8 cellular contexts compared by ENCODE assay signal in the genomic region with DNA sequence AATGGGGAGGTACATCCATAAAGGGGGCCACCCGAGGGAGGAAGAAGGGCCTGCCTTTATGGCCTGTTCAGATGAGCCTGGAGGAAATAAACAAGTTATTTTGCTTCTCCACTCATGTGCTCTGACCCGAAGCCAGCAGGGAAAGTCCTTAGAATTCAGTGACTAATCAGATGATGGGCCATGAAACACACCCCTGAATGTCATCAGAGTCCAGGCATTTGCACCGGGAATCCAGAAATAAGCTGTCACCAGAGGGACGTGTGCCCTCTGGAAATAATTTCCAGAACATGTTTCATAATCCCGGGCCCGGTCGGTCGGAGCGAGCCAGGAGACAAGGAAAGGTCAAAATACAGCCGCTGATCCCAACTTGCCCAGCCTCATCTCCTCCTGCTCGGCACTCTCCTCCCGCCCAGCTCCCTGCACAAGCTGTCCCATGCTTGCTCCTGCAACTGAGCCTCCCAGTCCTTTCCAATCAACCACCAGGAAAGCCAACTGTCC.
DNase-seq lines count a peak whose midpoint lies in the region; ATAC-seq, FAIRE-seq and TF ChIP-seq lines count a peak whose summit lies in the region.
"Had no signal": no experiment of that assay in that cellular context is flagged by ENCODE, and none has a peak within 500 bp of the region (broad histone marks: within the 10 kb centered on the region; RNA-seq: fewer than 3 reads in every experiment).

No MANE protein-coding gene starts in this region.

- DNase-seq in Panc1 (ENCODE audit: low read depth, low spot score), result no peak
- peak; percentile 91 for DNase-seq in epithelial cell of esophagus (ENCODE audit: low read depth)
- DNase-seq in mucosa of descending colon, result peak; percentile 73 to 79 (median 74)
- peak; percentile 62 for DNase-seq in urothelium cell line (ENCODE audit: low spot score)
- DNase-seq in T-helper 2 cell treated with Interferon-gamma antibody and Interleukin-4, amounts not matched to agents 5 μg/mL and 100 μg/mL, for 36 hours (ENCODE audit: low spot score), result no peak
- DNase-seq in immature natural killer cell, result no peak
- DNase-seq: effector memory CD4-positive, alpha-beta T cell had no signal

- no peak for FAIRE-seq in urothelium cell line (lab: Jason Lieb, UNC)

- H3K9me3 Mint-ChIP-seq in T-helper 2 cell treated with Interferon-gamma antibody and Interleukin-4, amounts not matched to agents 5 μg/mL and 100 μg/mL, for 36 hours, result no peaks in the 10 kb centered on the region
- H3K9me3 Mint-ChIP-seq in immature natural killer cell, result peaks cover 0 to 6% (median 0%) of the 10 kb centered on the region in 6 donors

- peak; percentile 51; the same call in 1 of the 2 replicates for ATAC-seq in Panc1
- ATAC-seq in mucosa of descending colon, result peak; percentile 85
- no peak for ATAC-seq in HG03025 (IDR thresholded peaks at IDR 0.05; ENCODE audit: low FRiP score, unreplicated experiment)

- H3K4me1 Mint-ChIP-seq in T-helper 2 cell treated with Interferon-gamma antibody and Interleukin-4, amounts not matched to agents 5 μg/mL and 100 μg/mL, for 36 hours (ENCODE audit: low read depth), result peaks cover 18% of the 10 kb centered on the region
- peaks cover 3 to 12% of the 10 kb centered on the region in 2 donors for H3K4me1 Mint-ChIP-seq in immature natural killer cell

- no peak overlapping the region for H3K4me3 ChIP-seq in Panc1 (ENCODE audit: low read depth in 2 of 2, low read length in 2 of 2)
- no peak overlapping the region for H3K4me3 ChIP-seq in epithelial cell of esophagus (ENCODE audit: low read length)
- no peak overlapping the region for H3K4me3 ChIP-seq in mucosa of descending colon

- CTCF ChIA-PET in Panc1 (lab: Charles Lee), result no interaction called here

- no peak overlapping the region for H3K27ac ChIP-seq in Panc1 (ENCODE audit: low read length)

- no peak overlapping the region for H3K27ac Mint-ChIP-seq in T-helper 2 cell treated with Interferon-gamma antibody and Interleukin-4, amounts not matched to agents 5 μg/mL and 100 μg/mL, for 36 hours
- H3K27ac Mint-ChIP-seq in immature natural killer cell, result no peak overlapping the region

- in situ Hi-C loops in Panc1 (cut with HindIII; ENCODE audit: low pct_unique_long_range_greater_than_20kb, low sequenced_read_pairs), result no loop called here

- H3K4me3 Mint-ChIP-seq in T-helper 2 cell treated with Interferon-gamma antibody and Interleukin-4, amounts not matched to agents 5 μg/mL and 100 μg/mL, for 36 hours, result no peak overlapping the region
- no peak overlapping the region for H3K4me3 Mint-ChIP-seq in immature natural killer cell

- POLR2A ChIA-PET in Panc1 (lab: Charles Lee), result no interaction called here

- TF ChIP-seq CTCF in Panc1 (IDR thresholded peaks at IDR 0.05), result no peak
- no peak for TF ChIP-seq CTCF in epithelial cell of esophagus (IDR thresholded peaks at IDR 0.05; ENCODE audit: insufficient read depth, low read depth, low read length, missing control alignments)
- TF ChIP-seq CTCF in mucosa of descending colon (IDR thresholded peaks at IDR 0.05), result no peak

- H3K9me3 ChIP-seq in Panc1 (ENCODE audit: control insufficient read depth, insufficient read depth, low read depth, low read length), result no peaks in the 10 kb centered on the region
- H3K9me3 ChIP-seq in mucosa of descending colon, result no peaks in the 10 kb centered on the region

- BruUV-seq in Panc1 (replicated peaks; lab: Mats Ljungman, UMichigan), result no TSS peak

- H3K36me3 ChIP-seq in Panc1 (ENCODE audit: control insufficient read depth, insufficient read depth, low read length) (no peaks in the 10 kb centered on the region), mucosa of descending colon (ENCODE audit: low read depth) (no peaks in the 10 kb centered on the region)

- peaks cover 2% of the 10 kb centered on the region for H3K36me3 Mint-ChIP-seq in T-helper 2 cell treated with Interferon-gamma antibody and Interleukin-4, amounts not matched to agents 5 μg/mL and 100 μg/mL, for 36 hours (ENCODE audit: low read depth)
- no peaks in the 10 kb centered on the region for H3K36me3 Mint-ChIP-seq in immature natural killer cell

- H3K27me3 ChIP-seq in Panc1 (ENCODE audit: control insufficient read depth, insufficient read depth, low read length), result peaks cover 2% of the 10 kb centered on the region; the same call in 1 of the 2 replicates

- H3K27me3 Mint-ChIP-seq in T-helper 2 cell treated with Interferon-gamma antibody and Interleukin-4, amounts not matched to agents 5 μg/mL and 100 μg/mL, for 36 hours (ENCODE audit: low read depth), result no peaks in the 10 kb centered on the region
- H3K27me3 Mint-ChIP-seq in immature natural killer cell (ENCODE audit: low read depth in 3 of 3), result peaks cover 0 to 2% (median 0%) of the 10 kb centered on the region in 3 donors

- intact Hi-C loops in Panc1 (cut with micrococcal nuclease; ENCODE audit: unreplicated experiment) (no loop called here), mucosa of descending colon (cut with DNase I, micrococcal nuclease) (no loop called here)

- H3K4me1 ChIP-seq in Panc1 (ENCODE audit: control insufficient read depth, insufficient read depth, low read length), result no peaks in the 10 kb centered on the region
- peaks cover 20% of the 10 kb centered on the region for H3K4me1 ChIP-seq in mucosa of descending colon (ENCODE audit: low read depth)

Comparison
In these comparisons a context has a peak if more than half of its experiments do, and no peak if none do; other contexts are left out.
1. DNase-seq: peak in epithelial cell of esophagus (single experiment), mucosa of descending colon (3 of 3) and urothelium cell line (single experiment); none in Panc1 (single experiment), T-helper 2 cell treated with Interferon-gamma antibody and Interleukin-4, amounts not matched to agents 5 μg/mL and 100 μg/mL, for 36 hours (single experiment) and immature natural killer cell (0 of 3).